Comparison of ENCODE assay signal across 20 cellular contexts in genomic region chr3:15801298-15801697, GRCh38. TPM values are rescaled to one million over a fixed set of nuclear protein-coding genes. Genes with fewer than 3 reads are reported as not detected.
DNase-seq lines count a peak whose midpoint lies in the region; ATAC-seq and TF ChIP-seq lines count a peak whose summit lies in the region.
"Had no signal": no experiment of that assay in that cellular context is flagged by ENCODE, and none has a peak within 500 bp of the region (broad histone marks: within the 10 kb centered on the region; RNA-seq: fewer than 3 reads in every experiment).

No MANE protein-coding gene starts in this region.

- TF ChIP-seq POLR2A in gastrocnemius medialis (IDR thresholded peaks at IDR 0.05), result no peak

- in situ Hi-C loops in gastrocnemius medialis (cut with MboI; ENCODE audit: low sequenced_read_pairs in 4 of 4), result loop anchor here in 2 of 4 donors (25.0 kb wide), 2 partner anchors 386 to 436 kb away; no protein-coding TSS in a partner anchor

- H3K4me1 ChIP-seq in Karpas-422 (ENCODE audit: low read length), result peaks cover 93% of the 10 kb centered on the region
- peaks cover 31 to 43% of the 10 kb centered on the region in 2 donors for H3K4me1 ChIP-seq in gastrocnemius medialis

- peaks cover 96% of the 10 kb centered on the region for H3K79me2 ChIP-seq in Karpas-422 (ENCODE audit: low read length)

- no peak for ATAC-seq in activated CD8-positive, alpha-beta memory T cell treated with anti-CD3 and anti-CD28 coated beads, Interleukin-2, amount 10 ng/mL, durations not matched to agents 7 days and 5 days
- ATAC-seq in activated T-helper 17 cell treated with anti-CD3 and anti-CD28 coated beads, Interleukin-2, amount 50 U/mL, for 72 hours (replicated peaks), result no peak
- ATAC-seq in gastrocnemius medialis, result no peak
- no peak for ATAC-seq in GM21360 (IDR thresholded peaks at IDR 0.05; ENCODE audit: unreplicated experiment)
- ATAC-seq: foreskin keratinocyte; HepG2; stimulated activated naive B cell treated with anti-CD40 and anti-IgM and Interleukin-4, amounts not matched to agents 10 μg/mL and 1 μg/mL and 100 μg/mL, for 72 hours had no signal

- H3K4me2 ChIP-seq in Karpas-422 (ENCODE audit: low read depth, low read length, poor library complexity, severe bottlenecking), result no peak overlapping the region

- TF ChIP-seq CTCF in gastrocnemius medialis (IDR thresholded peaks at IDR 0.05 in 4 of 5, conservative IDR thresholded peaks at IDR 0.05 in 1 of 5), result no peak

- H3K27ac Mint-ChIP-seq in activated CD8-positive, alpha-beta memory T cell treated with anti-CD3 and anti-CD28 coated beads, Interleukin-2, amount 10 ng/mL, durations not matched to agents 7 days and 5 days, result peak overlapping the region; percentile 83
- H3K27ac Mint-ChIP-seq in activated T-helper 17 cell treated with anti-CD3 and anti-CD28 coated beads, Interleukin-2, amount 50 U/mL, for 72 hours, result peak overlapping the region; percentile 96
- H3K27ac Mint-ChIP-seq: activated B cell treated with CpG ODN at 0.5 μM for 24 hours; nephron; stimulated activated naive B cell treated with anti-CD40 and anti-IgM and Interleukin-4, amounts not matched to agents 10 μg/mL and 1 μg/mL and 100 μg/mL, for 72 hours had no signal

- H3K9me2 ChIP-seq in Karpas-422 (replicated peaks; ENCODE audit: insufficient read depth, low read length), result no peaks in the 10 kb centered on the region

- peaks cover 5% of the 10 kb centered on the region for H3K9me3 Mint-ChIP-seq in activated CD8-positive, alpha-beta memory T cell treated with anti-CD3 and anti-CD28 coated beads, Interleukin-2, amount 10 ng/mL, durations not matched to agents 7 days and 5 days (ENCODE audit: low read depth)
- no peaks in the 10 kb centered on the region for H3K9me3 Mint-ChIP-seq in activated T-helper 17 cell treated with anti-CD3 and anti-CD28 coated beads, Interleukin-2, amount 50 U/mL, for 72 hours
- H3K9me3 Mint-ChIP-seq: activated B cell treated with CpG ODN at 0.5 μM for 24 hours, memory B cell, nephron had no signal

- peaks cover 82% of the 10 kb centered on the region for H3K4me1 Mint-ChIP-seq in activated CD8-positive, alpha-beta memory T cell treated with anti-CD3 and anti-CD28 coated beads, Interleukin-2, amount 10 ng/mL, durations not matched to agents 7 days and 5 days
- H3K4me1 Mint-ChIP-seq in activated T-helper 17 cell treated with anti-CD3 and anti-CD28 coated beads, Interleukin-2, amount 50 U/mL, for 72 hours, result peaks cover 49% of the 10 kb centered on the region

- H3K36me3 ChIP-seq in Karpas-422 (ENCODE audit: insufficient read depth, low read length) (no peaks in the 10 kb centered on the region; the same call in 1 of the 2 replicates), gastrocnemius medialis (no peaks in the 10 kb centered on the region)
- H3K36me3 ChIP-seq: transverse colon had no signal

- H3K27me3 Mint-ChIP-seq in activated CD8-positive, alpha-beta memory T cell treated with anti-CD3 and anti-CD28 coated beads, Interleukin-2, amount 10 ng/mL, durations not matched to agents 7 days and 5 days, result no peaks in the 10 kb centered on the region
- H3K27me3 Mint-ChIP-seq in activated T-helper 17 cell treated with anti-CD3 and anti-CD28 coated beads, Interleukin-2, amount 50 U/mL, for 72 hours, result no peaks in the 10 kb centered on the region
- H3K27me3 Mint-ChIP-seq: activated B cell treated with CpG ODN at 0.5 μM for 24 hours; memory B cell; stimulated activated naive B cell treated with anti-CD40 and anti-IgM and Interleukin-4, amounts not matched to agents 10 μg/mL and 1 μg/mL and 100 μg/mL, for 72 hours had no signal

- peaks cover 31% of the 10 kb centered on the region for H3K36me3 Mint-ChIP-seq in activated CD8-positive, alpha-beta memory T cell treated with anti-CD3 and anti-CD28 coated beads, Interleukin-2, amount 10 ng/mL, durations not matched to agents 7 days and 5 days
- peaks cover 17% of the 10 kb centered on the region for H3K36me3 Mint-ChIP-seq in activated T-helper 17 cell treated with anti-CD3 and anti-CD28 coated beads, Interleukin-2, amount 50 U/mL, for 72 hours (ENCODE audit: low read depth)

- peak overlapping the region; percentile 47; the same call in 1 of the 2 replicates for H3K27ac ChIP-seq in Karpas-422 (ENCODE audit: low read length)
- peak overlapping the region; percentile 24 to 93 (median 74) for H3K27ac ChIP-seq in gastrocnemius medialis
- H3K27ac ChIP-seq: foreskin keratinocyte had no signal

- H3K4me3 ChIP-seq in Karpas-422 (ENCODE audit: low read length) (no peak overlapping the region), gastrocnemius medialis (no peak overlapping the region)
- H3K4me3 ChIP-seq: transverse colon had no signal

- no peaks in the 10 kb centered on the region for H3K27me3 ChIP-seq in Karpas-422 (ENCODE audit: low read length)
- H3K27me3 ChIP-seq in gastrocnemius medialis, result no peaks in the 10 kb centered on the region
- H3K27me3 ChIP-seq: foreskin keratinocyte, transverse colon had no signal

- H4K20me1 ChIP-seq in Karpas-422 (ENCODE audit: insufficient read depth, low read depth, low read length), result no peaks in the 10 kb centered on the region

- no peak for DNase-seq in activated CD8-positive, alpha-beta memory T cell treated with anti-CD3 and anti-CD28 coated beads, Interleukin-2, amount 10 ng/mL, durations not matched to agents 7 days and 5 days
- DNase-seq in activated CD8-positive, alpha-beta memory T cell treated with anti-CD3 and anti-CD28 coated beads, Interleukin-2, amount 50 U/mL, for 4 hours, result no peak
- DNase-seq in Karpas-422, result no peak
- no peak for DNase-seq in gastrocnemius medialis
- DNase-seq in posterior cingulate gyrus, result no peak
- DNase-seq in NCI-H345 treated with DMSO at 0.1 percent for 48 hours (lab: John Stamatoyannopoulos, UW; ENCODE audit: unreplicated experiment), result no peak
- DNase-seq: activated B cell treated with CpG ODN at 0.5 μM for 24 hours; foreskin keratinocyte; GOT3; hypothalamus; NCI-H2029 treated with DMSO at 0.1 percent for 48 hours; NCI-H510A; Right ventricle myocardium superior; stimulated activated naive B cell treated with anti-CD40 and anti-IgM and Interleukin-4, amounts not matched to agents 10 μg/mL and 1 μg/mL and 100 μg/mL, for 72 hours; transverse colon had no signal

- peak overlapping the region; percentile 45 for H3K4me3 Mint-ChIP-seq in activated CD8-positive, alpha-beta memory T cell treated with anti-CD3 and anti-CD28 coated beads, Interleukin-2, amount 10 ng/mL, durations not matched to agents 7 days and 5 days
- H3K4me3 Mint-ChIP-seq in activated T-helper 17 cell treated with anti-CD3 and anti-CD28 coated beads, Interleukin-2, amount 50 U/mL, for 72 hours, result peak overlapping the region; percentile 48
- H3K4me3 Mint-ChIP-seq: activated B cell treated with CpG ODN at 0.5 μM for 24 hours; memory B cell; nephron; stimulated activated naive B cell treated with anti-CD40 and anti-IgM and Interleukin-4, amounts not matched to agents 10 μg/mL and 1 μg/mL and 100 μg/mL, for 72 hours had no signal

- intact Hi-C loops in gastrocnemius medialis (cut with DNase I; ENCODE audit: low total_unique reads), result no loop called here
- intact Hi-C loops in posterior cingulate gyrus (cut with DNase I), result no loop called here

- CTCF ChIA-PET in activated CD8-positive, alpha-beta memory T cell treated with anti-CD3 and anti-CD28 coated beads, Interleukin-2, amount 10 ng/mL, durations not matched to agents 7 days and 5 days (lab: Charles Lee), result interaction anchor here (1.3 to 1.8 kb wide), 5 partner anchors 10 to 170 kb away, joined by 3 to 9 read pairs (median 5); no protein-coding TSS in a partner anchor

- H3K9me3 ChIP-seq in Karpas-422 (ENCODE audit: low read length), result no peaks in the 10 kb centered on the region
- no peaks in the 10 kb centered on the region for H3K9me3 ChIP-seq in gastrocnemius medialis
- H3K9me3 ChIP-seq: transverse colon had no signal

- no peak overlapping the region for H2AFZ ChIP-seq in Karpas-422 (ENCODE audit: low read length)

- H3K9ac ChIP-seq in Karpas-422 (ENCODE audit: low read length), result no peak overlapping the region

RNA-seq across cellular contexts. Expression of gene ANKRD28, which starts 3.5 kb away (rescaled TPM):
- 10 to 100 TPM; 56.3 to 73.6 TPM for total RNA-seq in activated CD8-positive, alpha-beta memory T cell treated with anti-CD3 and anti-CD28 coated beads, Interleukin-2, amount 10 ng/mL, durations not matched to agents 7 days and 5 days
- total RNA-seq in Karpas-422 (2014; rRNA removed; shearing (Covaris generic); ENCODE audit: low replicate concordance), result 70.3 and 113 TPM in 2 replicates
- total RNA-seq in activated T-helper 17 cell treated with anti-CD3 and anti-CD28 coated beads, Interleukin-2, amount 50 U/mL, for 72 hours, result 10 to 100 TPM; 54.5 to 69.3 TPM
- 100 to 1,000 TPM in 2 of 4 donors, 10 to 100 TPM in 2; 97.1 to 121 (median 105) TPM for total RNA-seq in gastrocnemius medialis
